In genomic region chr18:52682260-52682659, GRCh38 we compare ENCODE assay signal across 22 cellular contexts.
A peak's percentile ranks its signal among the peaks of the same experiment; 100 is the strongest.
DNase-seq lines count a peak whose midpoint lies in the region; ATAC-seq and TF ChIP-seq lines count a peak whose summit lies in the region.
"Had no signal": no experiment of that assay in that cellular context is flagged by ENCODE, and none has a peak within 500 bp of the region (broad histone marks: within the 10 kb centered on the region; RNA-seq: fewer than 3 reads in every experiment).

No MANE protein-coding gene starts in this region.

- peak; percentile 1 for DNase-seq in AG10803 (ENCODE audit: low read depth)
- DNase-seq in NCI-H69 (lab: John Stamatoyannopoulos, UW): peak; percentile 28
- peak; percentile 16 for DNase-seq in endothelial cell (ENCODE audit: low spot score)
- peak; percentile 74 for DNase-seq in islet precursor cell
- DNase-seq in DMS53 treated with DMSO at 0.1 percent for 48 hours (lab: John Stamatoyannopoulos, UW; ENCODE audit: unreplicated experiment): no peak
- DNase-seq in cerebellar nuclear complex (lab: John Stamatoyannopoulos, UW): no peak
- DNase-seq: 8988T; BE2C; CD4-positive, CD25-positive, alpha-beta regulatory T cell; COR-L47; GDM1; H7; Kasumi-1; MG63; NCI-H1048; NCI-H1436 treated with DMSO at 0.1 percent for 48 hours; NCI-H2029 treated with DMSO at 0.1 percent for 48 hours; NCI-H446 treated with DMSO at 0.1 percent for 48 hours; OCI-M1; Right ventricle myocardium superior had no signal

- no peaks in the 10 kb centered on the region for H3K36me3 Mint-ChIP-seq in endothelial cell (ENCODE audit: low read depth, unreplicated experiment)
- H3K36me3 Mint-ChIP-seq: CD4-positive, CD25-positive, alpha-beta regulatory T cell had no signal

- peak overlapping the region; percentile 93 for H3K27ac Mint-ChIP-seq in endothelial cell (ENCODE audit: unreplicated experiment)
- H3K27ac Mint-ChIP-seq: CD4-positive, CD25-positive, alpha-beta regulatory T cell had no signal

- H3K4me3 Mint-ChIP-seq in endothelial cell (ENCODE audit: unreplicated experiment): no peak overlapping the region
- H3K4me3 Mint-ChIP-seq: CD4-positive, CD25-positive, alpha-beta regulatory T cell had no signal

- peaks cover 38% of the 10 kb centered on the region for H3K4me1 Mint-ChIP-seq in endothelial cell (ENCODE audit: unreplicated experiment)
- H3K4me1 Mint-ChIP-seq: CD4-positive, CD25-positive, alpha-beta regulatory T cell had no signal

- H3K27me3 Mint-ChIP-seq in endothelial cell (ENCODE audit: unreplicated experiment): peaks cover 5% of the 10 kb centered on the region
- H3K27me3 Mint-ChIP-seq: CD4-positive, CD25-positive, alpha-beta regulatory T cell had no signal

- TF ChIP-seq CTCF in AG10803 (conservative IDR thresholded peaks at IDR 0.05; ENCODE audit: low read length): no peak
- TF ChIP-seq CTCF in endothelial cell (IDR thresholded peaks at IDR 0.05; ENCODE audit: unreplicated experiment): no peak

- no peak for ATAC-seq in GM18517 (IDR thresholded peaks at IDR 0.05; ENCODE audit: unreplicated experiment)
- ATAC-seq in GM18868 (IDR thresholded peaks at IDR 0.05; ENCODE audit: unreplicated experiment): no peak

- H3K4me3 ChIP-seq in AG10803 (ENCODE audit: low read length): no peak overlapping the region
- H3K4me3 ChIP-seq: MG63 had no signal

- no peaks in the 10 kb centered on the region for H3K9me3 Mint-ChIP-seq in endothelial cell (ENCODE audit: unreplicated experiment)

Comparison
In these comparisons a context has a peak if more than half of its experiments do, and no peak if none do; other contexts are left out.
1. DNase-seq: peak in AG10803 (single experiment), NCI-H69 (single experiment), endothelial cell (single experiment) and islet precursor cell (single experiment); none in DMS53 treated with DMSO at 0.1 percent for 48 hours (single experiment) and cerebellar nuclear complex (0 of 2).